Comparison of ENCODE assay signal across 8 cellular contexts in the genomic region with DNA sequence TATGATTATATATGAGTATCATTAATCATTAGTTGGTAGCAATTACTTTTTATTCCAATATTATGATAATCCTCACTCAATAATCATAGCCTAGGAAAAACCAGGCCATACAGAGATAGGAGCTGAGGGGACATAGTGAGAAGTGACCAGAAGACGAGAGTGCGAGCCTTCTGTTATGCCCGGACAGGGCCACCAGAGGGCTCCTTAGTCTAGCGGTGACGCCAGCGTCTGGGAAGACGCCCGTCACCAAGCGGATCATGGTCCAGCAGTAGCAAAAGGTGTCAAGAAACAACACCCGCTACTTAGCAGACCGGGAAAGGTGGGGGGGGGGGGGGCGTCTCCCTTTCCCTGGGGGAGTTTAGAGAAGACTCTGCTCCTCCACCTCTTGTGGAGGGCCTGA. TPM values are rescaled to one million over a fixed set of nuclear protein-coding genes. Genes with fewer than 3 reads are reported as not detected.
DNase-seq lines count a peak whose midpoint lies in the region; ATAC-seq and TF ChIP-seq lines count a peak whose summit lies in the region.
"Not testable (repeated sequence)": the region's sequence is repeated elsewhere in the genome, so short reads cannot be mapped to it uniquely, and the experiment has no call there.

No MANE protein-coding gene starts in this region.

- intact Hi-C loops in activated T-helper 1 cell treated with anti-CD3 and anti-CD28 coated beads, Interleukin-12 subunit alpha, Interleukin-12 subunit beta, Interleukin-2, Interleukin-4 antibody, amounts not matched to agents 30 ng/mL and 10 ng/mL and 1 ng/mL, durations not matched to agents 14 hours and 24 hours and 36 hours (cut with micrococcal nuclease), result not testable (repeated sequence)

- H3K4me1 Mint-ChIP-seq in CD4-positive, CD25-positive, alpha-beta regulatory T cell; activated T-helper 1 cell treated with anti-CD3 and anti-CD28 coated beads, Interleukin-12 subunit alpha, Interleukin-12 subunit beta, Interleukin-2, Interleukin-4 antibody, amounts not matched to agents 30 ng/mL and 10 ng/mL and 1 ng/mL, durations not matched to agents 14 hours and 24 hours and 36 hours (ENCODE audit: low read depth); progenitor cell of endocrine pancreas (ENCODE audit: low read depth); stimulated activated naive B cell treated with anti-CD40 and anti-IgM and Interleukin-4, amounts not matched to agents 10 μg/mL and 1 μg/mL and 100 μg/mL, for 72 hours: not testable (repeated sequence)

- not testable (repeated sequence) for ATAC-seq in CD4-positive, CD25-positive, alpha-beta regulatory T cell (ENCODE audit: low read depth in 2 of 2); stimulated activated naive B cell treated with anti-CD40 and anti-IgM and Interleukin-4, amounts not matched to agents 10 μg/mL and 1 μg/mL and 100 μg/mL, for 72 hours (replicated peaks)

- H3K9me3 ChIP-seq in CD4-positive, CD25-positive, alpha-beta regulatory T cell (ENCODE audit: control insufficient read depth in 2 of 2, low read length in 2 of 2), result not testable (repeated sequence)

- not testable (repeated sequence) for H3K27ac ChIP-seq in CD4-positive, CD25-positive, alpha-beta regulatory T cell (ENCODE audit: insufficient read depth, low read length, poor library complexity, severe bottlenecking)

- H3K4me3 Mint-ChIP-seq in CD4-positive, CD25-positive, alpha-beta regulatory T cell; activated T-helper 1 cell treated with anti-CD3 and anti-CD28 coated beads, Interleukin-12 subunit alpha, Interleukin-12 subunit beta, Interleukin-2, Interleukin-4 antibody, amounts not matched to agents 30 ng/mL and 10 ng/mL and 1 ng/mL, durations not matched to agents 14 hours and 24 hours and 36 hours; progenitor cell of endocrine pancreas (ENCODE audit: low read depth); stimulated activated naive B cell treated with anti-CD40 and anti-IgM and Interleukin-4, amounts not matched to agents 10 μg/mL and 1 μg/mL and 100 μg/mL, for 72 hours: not testable (repeated sequence)

- H3K27me3 ChIP-seq in CD4-positive, CD25-positive, alpha-beta regulatory T cell (ENCODE audit: control insufficient read depth, insufficient read depth, low read length), result not testable (repeated sequence)

- H3K27ac Mint-ChIP-seq in CD4-positive, CD25-positive, alpha-beta regulatory T cell; activated T-helper 1 cell treated with anti-CD3 and anti-CD28 coated beads, Interleukin-12 subunit alpha, Interleukin-12 subunit beta, Interleukin-2, Interleukin-4 antibody, amounts not matched to agents 30 ng/mL and 10 ng/mL and 1 ng/mL, durations not matched to agents 14 hours and 24 hours and 36 hours; progenitor cell of endocrine pancreas; stimulated activated naive B cell treated with anti-CD40 and anti-IgM and Interleukin-4, amounts not matched to agents 10 μg/mL and 1 μg/mL and 100 μg/mL, for 72 hours: not testable (repeated sequence)

- not testable (repeated sequence) for H3K36me3 Mint-ChIP-seq in CD4-positive, CD25-positive, alpha-beta regulatory T cell; activated T-helper 1 cell treated with anti-CD3 and anti-CD28 coated beads, Interleukin-12 subunit alpha, Interleukin-12 subunit beta, Interleukin-2, Interleukin-4 antibody, amounts not matched to agents 30 ng/mL and 10 ng/mL and 1 ng/mL, durations not matched to agents 14 hours and 24 hours and 36 hours (ENCODE audit: low read depth); progenitor cell of endocrine pancreas (ENCODE audit: insufficient read depth); stimulated activated naive B cell treated with anti-CD40 and anti-IgM and Interleukin-4, amounts not matched to agents 10 μg/mL and 1 μg/mL and 100 μg/mL, for 72 hours

- TF ChIP-seq CTCF in progenitor cell of endocrine pancreas (IDR thresholded peaks at IDR 0.05; ENCODE audit: unreplicated experiment), result peak; percentile 70

- not testable (repeated sequence) for H3K27me3 Mint-ChIP-seq in CD4-positive, CD25-positive, alpha-beta regulatory T cell; activated T-helper 1 cell treated with anti-CD3 and anti-CD28 coated beads, Interleukin-12 subunit alpha, Interleukin-12 subunit beta, Interleukin-2, Interleukin-4 antibody, amounts not matched to agents 30 ng/mL and 10 ng/mL and 1 ng/mL, durations not matched to agents 14 hours and 24 hours and 36 hours (ENCODE audit: insufficient read depth)
- H3K27me3 Mint-ChIP-seq in progenitor cell of endocrine pancreas, result peaks cover 51% of the 10 kb centered on the region
- H3K27me3 Mint-ChIP-seq in stimulated activated naive B cell treated with anti-CD40 and anti-IgM and Interleukin-4, amounts not matched to agents 10 μg/mL and 1 μg/mL and 100 μg/mL, for 72 hours, result peaks cover 36 to 41% of the 10 kb centered on the region in 2 donors

- H3K9me3 Mint-ChIP-seq in CD4-positive, CD25-positive, alpha-beta regulatory T cell; activated T-helper 1 cell treated with anti-CD3 and anti-CD28 coated beads, Interleukin-12 subunit alpha, Interleukin-12 subunit beta, Interleukin-2, Interleukin-4 antibody, amounts not matched to agents 30 ng/mL and 10 ng/mL and 1 ng/mL, durations not matched to agents 14 hours and 24 hours and 36 hours; progenitor cell of endocrine pancreas (ENCODE audit: low read depth); stimulated activated naive B cell treated with anti-CD40 and anti-IgM and Interleukin-4, amounts not matched to agents 10 μg/mL and 1 μg/mL and 100 μg/mL, for 72 hours: not testable (repeated sequence)

- not testable (repeated sequence) for H3K4me1 ChIP-seq in CD4-positive, CD25-positive, alpha-beta regulatory T cell (ENCODE audit: control insufficient read depth, insufficient read depth, low read length, poor library complexity, severe bottlenecking)

- DNase-seq in CD4-positive, CD25-positive, alpha-beta regulatory T cell, result peak; percentile 10 to 19 (median 19)
- DNase-seq in LHCN-M2 (ENCODE audit: low read depth) (peak; percentile 10), T-helper 2 cell (peak in 4 of 5 experiments; percentile 4 to 22 (median 10)), ecto neural progenitor cell (ENCODE audit: low spot score) (peak; percentile 56), islet precursor cell (peak; percentile 69), progenitor cell of endocrine pancreas (ENCODE audit: low spot score, unreplicated experiment) (peak; percentile 57)
- peak; percentile 24 for DNase-seq in activated T-helper 1 cell treated with anti-CD3 and anti-CD28 coated beads, Interleukin-12 subunit alpha, Interleukin-12 subunit beta, Interleukin-2, Interleukin-4 antibody, amounts not matched to agents 30 ng/mL and 10 ng/mL and 1 ng/mL, durations not matched to agents 14 hours and 24 hours and 36 hours (ENCODE audit: low spot score)
- peak; percentile 35 for DNase-seq in stimulated activated naive B cell treated with anti-CD40 and anti-IgM and Interleukin-4, amounts not matched to agents 10 μg/mL and 1 μg/mL and 100 μg/mL, for 72 hours

- not testable (repeated sequence) for H3K36me3 ChIP-seq in CD4-positive, CD25-positive, alpha-beta regulatory T cell (ENCODE audit: control insufficient read depth, insufficient read depth, low read length)

- H3K4me3 ChIP-seq in CD4-positive, CD25-positive, alpha-beta regulatory T cell (ENCODE audit: low read depth, low read length), result not testable (repeated sequence)

RNA-seq across cellular contexts. Expression of a gene that starts 14.4 kb away (rescaled TPM):
- 2.0 TPM for total RNA-seq in CD4-positive, CD25-positive, alpha-beta regulatory T cell
- polyA plus RNA-seq in CD4-positive, CD25-positive, alpha-beta regulatory T cell, result 1 to 10 TPM in 1 of 4 donors, under 1 TPM in 3; 0.11 to 1.1 (median 0.61) TPM
- total RNA-seq in LHCN-M2 (2014; rRNA removed), result 3.4 and 4.6 TPM in 2 replicates
- 0.51 TPM for polyA plus RNA-seq in LHCN-M2 (2012)
- 4.7 and 5.9 TPM in 2 replicates for total RNA-seq in activated T-helper 1 cell treated with anti-CD3 and anti-CD28 coated beads, Interleukin-12 subunit alpha, Interleukin-12 subunit beta, Interleukin-2, Interleukin-4 antibody, amounts not matched to agents 30 ng/mL and 10 ng/mL and 1 ng/mL, durations not matched to agents 14 hours and 24 hours and 36 hours
- total RNA-seq in progenitor cell of endocrine pancreas, result 18.0 and 18.4 TPM in 2 replicates

RNA-seq across cellular contexts. Expression of a gene that starts 27.3 kb away (rescaled TPM):
- total RNA-seq in CD4-positive, CD25-positive, alpha-beta regulatory T cell, result 1.8 TPM
- 1 to 10 TPM; 2.4 to 4.6 (median 3.6) TPM for polyA plus RNA-seq in CD4-positive, CD25-positive, alpha-beta regulatory T cell
- 5.5 and 6.5 TPM in 2 replicates for total RNA-seq in LHCN-M2 (2014; rRNA removed)
- 3.5 TPM for polyA plus RNA-seq in LHCN-M2 (2012)
- 3.8 and 3.9 TPM in 2 replicates for total RNA-seq in activated T-helper 1 cell treated with anti-CD3 and anti-CD28 coated beads, Interleukin-12 subunit alpha, Interleukin-12 subunit beta, Interleukin-2, Interleukin-4 antibody, amounts not matched to agents 30 ng/mL and 10 ng/mL and 1 ng/mL, durations not matched to agents 14 hours and 24 hours and 36 hours
- total RNA-seq in progenitor cell of endocrine pancreas, result 5.7 and 6.5 TPM in 2 replicates

RNA-seq across cellular contexts. Expression of a gene that starts 33.2 kb away (rescaled TPM):
- total RNA-seq in CD4-positive, CD25-positive, alpha-beta regulatory T cell, result 11.4 TPM
- 10 to 100 TPM in 3 of 4 donors, 1 to 10 TPM in 1; 8.9 to 12.9 (median 11.7) TPM for polyA plus RNA-seq in CD4-positive, CD25-positive, alpha-beta regulatory T cell
- total RNA-seq in LHCN-M2 (2014; rRNA removed) (7.5 and 8.1 TPM in 2 replicates), progenitor cell of endocrine pancreas (32.9 and 34.8 TPM in 2 replicates)
- polyA plus RNA-seq in LHCN-M2 (2012), result 6.1 TPM
- 9.9 and 10.1 TPM in 2 replicates for total RNA-seq in activated T-helper 1 cell treated with anti-CD3 and anti-CD28 coated beads, Interleukin-12 subunit alpha, Interleukin-12 subunit beta, Interleukin-2, Interleukin-4 antibody, amounts not matched to agents 30 ng/mL and 10 ng/mL and 1 ng/mL, durations not matched to agents 14 hours and 24 hours and 36 hours

Comparison
In these comparisons a context has a peak if more than half of its experiments do, and no peak if none do; other contexts are left out.
1. DNase-seq: peak in every context shown above with its lines; median percentile 69 in islet precursor cell; 57 in progenitor cell of endocrine pancreas; 56 in ecto neural progenitor cell; 35 in stimulated activated naive B cell treated with anti-CD40 and anti-IgM and Interleukin-4, amounts not matched to agents 10 μg/mL and 1 μg/mL and 100 μg/mL, for 72 hours; 24 in activated T-helper 1 cell treated with anti-CD3 and anti-CD28 coated beads, Interleukin-12 subunit alpha, Interleukin-12 subunit beta, Interleukin-2, Interleukin-4 antibody, amounts not matched to agents 30 ng/mL and 10 ng/mL and 1 ng/mL, durations not matched to agents 14 hours and 24 hours and 36 hours; 19 in CD4-positive, CD25-positive, alpha-beta regulatory T cell; 10 in LHCN-M2; 10 in T-helper 2 cell.